28 cellular contexts compared by ENCODE assay signal in the genomic region with DNA sequence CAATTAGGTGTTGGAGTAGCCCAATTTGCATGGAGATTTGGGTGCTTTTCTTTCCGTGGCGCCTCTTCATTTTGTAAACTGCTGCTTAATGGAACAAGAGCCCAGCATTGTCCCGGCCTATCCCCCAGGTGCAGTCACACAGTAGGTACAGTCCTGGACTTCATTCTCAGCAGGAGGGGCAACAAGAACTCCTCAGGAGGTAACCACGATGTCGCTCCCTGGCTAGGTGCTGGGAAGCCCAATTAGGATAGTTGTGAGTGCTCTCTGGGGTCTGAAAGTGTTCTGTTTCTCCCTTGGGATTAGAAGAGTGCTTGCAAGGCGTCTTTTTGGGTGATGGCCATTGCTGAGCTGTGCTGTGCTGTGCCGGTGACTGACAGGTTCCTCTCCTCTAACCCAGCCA.
"Had no signal": no experiment of that assay in that cellular context is flagged by ENCODE, and none has a peak within 500 bp of the region (broad histone marks: within the 10 kb centered on the region; RNA-seq: fewer than 3 reads in every experiment).

No MANE protein-coding gene starts in this region.

- H3K4me3 ChIP-seq: adrenal gland, colonic mucosa, dorsolateral prefrontal cortex, esophagus squamous epithelium, gastrocnemius medialis, pancreas, psoas muscle, vagina had no signal

- H3K4me1 ChIP-seq: colonic mucosa, pancreas, psoas muscle had no signal

- H3K4me3 Mint-ChIP-seq: activated B cell treated with CpG ODN at 0.5 μM for 24 hours; activated CD4-positive, alpha-beta T cell treated with anti-CD3 and anti-CD28 coated beads for 36 hours; activated naive CD8-positive, alpha-beta T cell; activated T-cell treated with anti-CD3 and anti-CD28 coated beads, Interleukin-2, amount 50 U/mL, for 4 hours; central memory CD8-positive, alpha-beta T cell; memory B cell; natural killer cell treated with Interleukin-12 subunit alpha and Interleukin-12 subunit beta and Interleukin-15 and Interleukin-18, amount 100 ng/mL, for 72 hours; stimulated activated naive CD8-positive, alpha-beta T cell treated with anti-CD3 and anti-CD28 coated beads, Interleukin-15, Interleukin-2, amounts not matched to agents 100 ng/mL and 50 ng/mL, for 24 hours had no signal

- H3K27ac Mint-ChIP-seq: activated B cell treated with CpG ODN at 0.5 μM for 24 hours; activated CD4-positive, alpha-beta T cell treated with anti-CD3 and anti-CD28 coated beads for 36 hours; activated naive CD8-positive, alpha-beta T cell; activated T-helper 2 cell treated with anti-CD3 and anti-CD28 coated beads, Interferon-gamma antibody, Interleukin-2, Interleukin-4, amounts not matched to agents 10 μg/mL and 5 μg/mL and 100 μg/mL, durations not matched to agents 14 hours and 24 hours and 36 hours; memory B cell; natural killer cell treated with Interleukin-12 subunit alpha and Interleukin-12 subunit beta and Interleukin-15 and Interleukin-18, amount 100 ng/mL, for 72 hours; stimulated activated naive CD8-positive, alpha-beta T cell treated with anti-CD3 and anti-CD28 coated beads, Interleukin-15, Interleukin-2, amounts not matched to agents 100 ng/mL and 50 ng/mL, for 24 hours had no signal

- ATAC-seq: activated CD4-positive, alpha-beta T cell treated with anti-CD3 and anti-CD28 coated beads for 36 hours; activated T-cell treated with anti-CD3 and anti-CD28 coated beads, Interleukin-2, amount 50 U/mL, for 4 hours; gastrocnemius medialis; natural killer cell treated with Interleukin-12 subunit alpha and Interleukin-12 subunit beta and Interleukin-15 and Interleukin-18, amount 100 ng/mL, for 72 hours; pancreas; psoas muscle had no signal

- H3K27me3 ChIP-seq: adrenal gland, colonic mucosa, esophagus squamous epithelium, gastrocnemius medialis, neutrophil, pancreas, vagina had no signal

- H3K36me3 ChIP-seq: adrenal gland, colonic mucosa, gastrocnemius medialis, neutrophil, pancreas, vagina had no signal

- H3K27ac ChIP-seq: adrenal gland, colonic mucosa, esophagus squamous epithelium, gastrocnemius medialis, neutrophil, pancreas, psoas muscle, vagina had no signal

- H3K4me1 Mint-ChIP-seq: central memory CD8-positive, alpha-beta T cell had no signal

- H3K27me3 Mint-ChIP-seq: activated CD4-positive, alpha-beta T cell treated with anti-CD3 and anti-CD28 coated beads for 36 hours; activated naive CD8-positive, alpha-beta T cell; central memory CD8-positive, alpha-beta T cell; natural killer cell treated with Interleukin-12 subunit alpha and Interleukin-12 subunit beta and Interleukin-15 and Interleukin-18, amount 100 ng/mL, for 72 hours; stimulated activated naive CD8-positive, alpha-beta T cell treated with anti-CD3 and anti-CD28 coated beads, Interleukin-15, Interleukin-2, amounts not matched to agents 100 ng/mL and 50 ng/mL, for 24 hours had no signal

- DNase-seq: activated B cell treated with CpG ODN at 0.5 μM for 24 hours; activated CD4-positive, alpha-beta T cell treated with anti-CD3 and anti-CD28 coated beads for 36 hours; activated CD4-positive, alpha-beta T cell treated with anti-CD3 and anti-CD28 coated beads, Interleukin-2, amount 50 U/mL, for 4 hours; activated CD8-positive, alpha-beta memory T cell treated with anti-CD3 and anti-CD28 coated beads, Interleukin-2, amount 50 U/mL, for 48 hours; activated naive CD4-positive, alpha-beta T cell; activated T-cell treated with anti-CD3 and anti-CD28 coated beads, Interleukin-2, amount 50 U/mL, for 4 hours; adrenal gland; colonic mucosa; dorsolateral prefrontal cortex; esophagus squamous epithelium; gastrocnemius medialis; head of caudate nucleus; hypothalamus; pancreas; psoas muscle; right cardiac atrium; stimulated activated CD4-positive, alpha-beta T cell treated with anti-CD3 and anti-CD28 coated beads, Interleukin-12 subunit alpha, Interleukin-12 subunit beta, amount 100 ng/mL, for 4 hours; substantia nigra; T1000; trophoblast cell had no signal

- H3K36me3 Mint-ChIP-seq: activated naive CD8-positive, alpha-beta T cell; memory B cell; natural killer cell treated with Interleukin-12 subunit alpha and Interleukin-12 subunit beta and Interleukin-15 and Interleukin-18, amount 100 ng/mL, for 72 hours had no signal

- H3K9me3 ChIP-seq: adrenal gland, colonic mucosa, esophagus squamous epithelium, gastrocnemius medialis, neutrophil, pancreas, psoas muscle, vagina had no signal

- H3K9me3 Mint-ChIP-seq: activated B cell treated with CpG ODN at 0.5 μM for 24 hours; activated T-cell treated with anti-CD3 and anti-CD28 coated beads, Interleukin-2, amount 50 U/mL, for 4 hours; activated T-helper 2 cell treated with anti-CD3 and anti-CD28 coated beads, Interferon-gamma antibody, Interleukin-2, Interleukin-4, amounts not matched to agents 10 μg/mL and 5 μg/mL and 100 μg/mL, durations not matched to agents 14 hours and 24 hours and 36 hours; central memory CD8-positive, alpha-beta T cell; memory B cell; natural killer cell treated with Interleukin-12 subunit alpha and Interleukin-12 subunit beta and Interleukin-15 and Interleukin-18, amount 100 ng/mL, for 72 hours; stimulated activated naive CD8-positive, alpha-beta T cell treated with anti-CD3 and anti-CD28 coated beads, Interleukin-15, Interleukin-2, amounts not matched to agents 100 ng/mL and 50 ng/mL, for 24 hours had no signal
